1 cellular context compared by ENCODE assay signal in the genomic region with DNA sequence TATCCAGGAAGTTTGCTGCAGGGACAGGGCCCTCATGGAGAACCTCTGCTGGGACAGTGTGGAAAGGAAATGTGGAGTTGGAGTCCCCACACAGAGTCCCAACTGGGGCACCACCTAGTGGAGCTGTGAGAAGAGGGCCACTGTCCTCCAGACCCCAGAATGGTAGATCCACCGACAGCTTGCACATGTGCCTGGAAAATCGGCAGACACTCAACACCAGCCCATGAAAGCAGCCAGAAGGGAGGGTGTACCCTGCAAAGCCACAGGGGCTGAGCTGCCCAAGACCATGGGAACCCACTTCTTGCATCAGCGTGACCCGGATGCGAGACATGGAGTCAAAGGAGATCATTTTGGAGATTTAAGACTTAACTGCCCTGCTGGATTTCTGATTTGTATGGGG.
TF ChIP-seq lines count a peak whose summit lies in the region.
"Not testable (repeated sequence)": the region's sequence is repeated elsewhere in the genome, so short reads cannot be mapped to it uniquely, and the experiment has no call there.

No MANE protein-coding gene starts in this region.

TF ChIP-seq in HepG2, 621 proteins besides CTCF, POLR2A, EP300 and RAD21:
- TF ChIP-seq ZMYM3 (CRISPR knock-in tag; IDR thresholded peaks at IDR 0.05) (0 out of 2 replicates have a peak, but pooled peaks have one; percentile 22), MXI1 (IDR thresholded peaks at IDR 0.05; ENCODE audit: borderline replicate concordance, low read depth, low read length) (0 out of 3 replicates have a peak, but pooled peaks have one; percentile 20), LCORL (CRISPR knock-in tag; IDR thresholded peaks at IDR 0.05) (peak; percentile 61), STAG1 (CRISPR knock-in tag; IDR thresholded peaks at IDR 0.05) (peak; percentile 70), SOX6 (CRISPR knock-in tag; IDR thresholded peaks at IDR 0.05) (0 out of 2 replicates have a peak, but pooled peaks have one; percentile 54), SAP130 (CRISPR knock-in tag; IDR thresholded peaks at IDR 0.05; ENCODE audit: low read depth) (0 out of 2 replicates have a peak, but pooled peaks have one; percentile 16), SMC3 (IDR thresholded peaks at IDR 0.05; ENCODE audit: low read length) (peak; percentile 70), ZNF292 (CRISPR knock-in tag; IDR thresholded peaks at IDR 0.05; ENCODE audit: borderline replicate concordance, low read depth) (0 out of 2 replicates have a peak, but pooled peaks have one; percentile 42), PITX1 (CRISPR knock-in tag; IDR thresholded peaks at IDR 0.05) (peak; percentile 33; the same call in 1 of the 2 replicates), ARID4A (CRISPR knock-in tag; IDR thresholded peaks at IDR 0.05; ENCODE audit: borderline replicate concordance) (peak; percentile 58; the same call in 1 of the 2 replicates), ZNF414 (CRISPR knock-in tag; IDR thresholded peaks at IDR 0.05) (peak; percentile 72; the same call in 1 of the 2 replicates), MAX (IDR thresholded peaks at IDR 0.05) (0 out of 2 replicates have a peak, but pooled peaks have one; percentile 21), UBTF (CRISPR knock-in tag; IDR thresholded peaks at IDR 0.05) (peak; percentile 39), ZNF317 (CRISPR knock-in tag; IDR thresholded peaks at IDR 0.05) (peak; percentile 69), ZNF224 (CRISPR knock-in tag; IDR thresholded peaks at IDR 0.05) (0 out of 2 replicates have a peak, but pooled peaks have one; percentile 23), SALL1 (CRISPR knock-in tag; IDR thresholded peaks at IDR 0.05) (peak; percentile 31), POGZ (CRISPR knock-in tag; IDR thresholded peaks at IDR 0.05) (peak; percentile 55; the same call in 1 of the 2 replicates), MYC (CRISPR knock-in tag; IDR thresholded peaks at IDR 0.05; ENCODE audit: borderline replicate concordance) (peak; percentile 36; the same call in 1 of the 2 replicates), ZNF761 (CRISPR knock-in tag; conservative IDR thresholded peaks at IDR 0.05) (peak; percentile 87; the same call in 1 of the 2 replicates), THAP11 (CRISPR knock-in tag; IDR thresholded peaks at IDR 0.05) (0 out of 2 replicates have a peak, but pooled peaks have one; percentile 20), ZSCAN21 (CRISPR knock-in tag; IDR thresholded peaks at IDR 0.05; ENCODE audit: borderline replicate concordance) (0 out of 2 replicates have a peak, but pooled peaks have one; percentile 42), ZNF747 (CRISPR knock-in tag; IDR thresholded peaks at IDR 0.05; ENCODE audit: borderline replicate concordance) (peak; percentile 35; the same call in 1 of the 2 replicates), ZSCAN31 (CRISPR knock-in tag; IDR thresholded peaks at IDR 0.05; ENCODE audit: low read depth) (peak; percentile 66; the same call in 1 of the 2 replicates), ZNF788 (CRISPR knock-in tag; IDR thresholded peaks at IDR 0.05; ENCODE audit: borderline replicate concordance) (peak; percentile 30; the same call in 1 of the 2 replicates)
- TF ChIP-seq, protein P1, sequence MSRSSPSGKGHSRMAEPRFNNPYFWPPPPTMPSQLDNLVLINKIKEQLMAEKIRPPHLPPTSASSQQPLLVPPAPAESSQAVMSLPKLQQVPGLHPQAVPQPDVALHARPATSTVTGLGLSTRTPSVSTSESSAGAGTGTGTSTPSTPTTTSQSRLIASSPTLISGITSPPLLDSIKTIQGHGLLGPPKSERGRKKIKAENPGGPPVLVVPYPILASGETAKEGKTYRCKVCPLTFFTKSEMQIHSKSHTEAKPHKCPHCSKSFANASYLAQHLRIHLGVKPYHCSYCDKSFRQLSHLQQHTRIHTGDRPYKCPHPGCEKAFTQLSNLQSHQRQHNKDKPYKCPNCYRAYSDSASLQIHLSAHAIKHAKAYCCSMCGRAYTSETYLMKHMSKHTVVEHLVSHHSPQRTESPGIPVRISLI (CRISPR knock-in tag; IDR thresholded peaks at IDR 0.05; ENCODE audit: borderline replicate concordance), result 0 out of 2 replicates have a peak, but pooled peaks have one; percentile 13
- TF ChIP-seq LCORL, SOX6 (IDR thresholded peaks at IDR 0.05): not testable (repeated sequence)
- TF ChIP-seq, protein P2, sequence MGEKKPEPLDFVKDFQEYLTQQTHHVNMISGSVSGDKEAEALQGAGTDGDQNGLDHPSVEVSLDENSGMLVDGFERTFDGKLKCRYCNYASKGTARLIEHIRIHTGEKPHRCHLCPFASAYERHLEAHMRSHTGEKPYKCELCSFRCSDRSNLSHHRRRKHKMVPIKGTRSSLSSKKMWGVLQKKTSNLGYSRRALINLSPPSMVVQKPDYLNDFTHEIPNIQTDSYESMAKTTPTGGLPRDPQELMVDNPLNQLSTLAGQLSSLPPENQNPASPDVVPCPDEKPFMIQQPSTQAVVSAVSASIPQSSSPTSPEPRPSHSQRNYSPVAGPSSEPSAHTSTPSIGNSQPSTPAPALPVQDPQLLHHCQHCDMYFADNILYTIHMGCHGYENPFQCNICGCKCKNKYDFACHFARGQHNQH (CRISPR knock-in tag; IDR thresholded peaks at IDR 0.05), result peak; percentile 51; the same call in 1 of the 2 replicates
- TF ChIP-seq, protein P3, sequence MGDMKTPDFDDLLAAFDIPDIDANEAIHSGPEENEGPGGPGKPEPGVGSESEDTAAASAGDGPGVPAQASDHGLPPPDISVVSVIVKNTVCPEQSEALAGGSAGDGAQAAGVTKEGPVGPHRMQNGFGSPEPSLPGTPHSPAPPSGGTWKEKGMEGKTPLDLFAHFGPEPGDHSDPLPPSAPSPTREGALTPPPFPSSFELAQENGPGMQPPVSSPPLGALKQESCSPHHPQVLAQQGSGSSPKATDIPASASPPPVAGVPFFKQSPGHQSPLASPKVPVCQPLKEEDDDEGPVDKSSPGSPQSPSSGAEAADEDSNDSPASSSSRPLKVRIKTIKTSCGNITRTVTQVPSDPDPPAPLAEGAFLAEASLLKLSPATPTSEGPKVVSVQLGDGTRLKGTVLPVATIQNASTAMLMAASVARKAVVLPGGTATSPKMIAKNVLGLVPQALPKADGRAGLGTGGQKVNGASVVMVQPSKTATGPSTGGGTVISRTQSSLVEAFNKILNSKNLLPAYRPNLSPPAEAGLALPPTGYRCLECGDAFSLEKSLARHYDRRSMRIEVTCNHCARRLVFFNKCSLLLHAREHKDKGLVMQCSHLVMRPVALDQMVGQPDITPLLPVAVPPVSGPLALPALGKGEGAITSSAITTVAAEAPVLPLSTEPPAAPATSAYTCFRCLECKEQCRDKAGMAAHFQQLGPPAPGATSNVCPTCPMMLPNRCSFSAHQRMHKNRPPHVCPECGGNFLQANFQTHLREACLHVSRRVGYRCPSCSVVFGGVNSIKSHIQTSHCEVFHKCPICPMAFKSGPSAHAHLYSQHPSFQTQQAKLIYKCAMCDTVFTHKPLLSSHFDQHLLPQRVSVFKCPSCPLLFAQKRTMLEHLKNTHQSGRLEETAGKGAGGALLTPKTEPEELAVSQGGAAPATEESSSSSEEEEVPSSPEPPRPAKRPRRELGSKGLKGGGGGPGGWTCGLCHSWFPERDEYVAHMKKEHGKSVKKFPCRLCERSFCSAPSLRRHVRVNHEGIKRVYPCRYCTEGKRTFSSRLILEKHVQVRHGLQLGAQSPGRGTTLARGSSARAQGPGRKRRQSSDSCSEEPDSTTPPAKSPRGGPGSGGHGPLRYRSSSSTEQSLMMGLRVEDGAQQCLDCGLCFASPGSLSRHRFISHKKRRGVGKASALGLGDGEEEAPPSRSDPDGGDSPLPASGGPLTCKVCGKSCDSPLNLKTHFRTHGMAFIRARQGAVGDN (CRISPR knock-in tag; IDR thresholded peaks at IDR 0.05), result peak; percentile 48
- TF ChIP-seq, protein P4, sequence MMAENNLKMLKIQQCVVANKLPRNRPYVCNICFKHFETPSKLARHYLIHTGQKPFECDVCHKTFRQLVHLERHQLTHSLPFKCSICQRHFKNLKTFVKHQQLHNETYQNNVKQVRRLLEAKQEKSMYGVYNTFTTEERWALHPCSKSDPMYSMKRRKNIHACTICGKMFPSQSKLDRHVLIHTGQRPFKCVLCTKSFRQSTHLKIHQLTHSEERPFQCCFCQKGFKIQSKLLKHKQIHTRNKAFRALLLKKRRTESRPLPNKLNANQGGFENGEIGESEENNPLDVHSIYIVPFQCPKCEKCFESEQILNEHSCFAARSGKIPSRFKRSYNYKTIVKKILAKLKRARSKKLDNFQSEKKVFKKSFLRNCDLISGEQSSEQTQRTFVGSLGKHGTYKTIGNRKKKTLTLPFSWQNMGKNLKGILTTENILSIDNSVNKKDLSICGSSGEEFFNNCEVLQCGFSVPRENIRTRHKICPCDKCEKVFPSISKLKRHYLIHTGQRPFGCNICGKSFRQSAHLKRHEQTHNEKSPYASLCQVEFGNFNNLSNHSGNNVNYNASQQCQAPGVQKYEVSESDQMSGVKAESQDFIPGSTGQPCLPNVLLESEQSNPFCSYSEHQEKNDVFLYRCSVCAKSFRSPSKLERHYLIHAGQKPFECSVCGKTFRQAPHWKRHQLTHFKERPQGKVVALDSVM (CRISPR knock-in tag; IDR thresholded peaks at IDR 0.05), result 0 out of 2 replicates have a peak, but pooled peaks have one; percentile 16
- TF ChIP-seq, protein P5, sequence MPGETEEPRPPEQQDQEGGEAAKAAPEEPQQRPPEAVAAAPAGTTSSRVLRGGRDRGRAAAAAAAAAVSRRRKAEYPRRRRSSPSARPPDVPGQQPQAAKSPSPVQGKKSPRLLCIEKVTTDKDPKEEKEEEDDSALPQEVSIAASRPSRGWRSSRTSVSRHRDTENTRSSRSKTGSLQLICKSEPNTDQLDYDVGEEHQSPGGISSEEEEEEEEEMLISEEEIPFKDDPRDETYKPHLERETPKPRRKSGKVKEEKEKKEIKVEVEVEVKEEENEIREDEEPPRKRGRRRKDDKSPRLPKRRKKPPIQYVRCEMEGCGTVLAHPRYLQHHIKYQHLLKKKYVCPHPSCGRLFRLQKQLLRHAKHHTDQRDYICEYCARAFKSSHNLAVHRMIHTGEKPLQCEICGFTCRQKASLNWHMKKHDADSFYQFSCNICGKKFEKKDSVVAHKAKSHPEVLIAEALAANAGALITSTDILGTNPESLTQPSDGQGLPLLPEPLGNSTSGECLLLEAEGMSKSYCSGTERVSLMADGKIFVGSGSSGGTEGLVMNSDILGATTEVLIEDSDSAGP (CRISPR knock-in tag; IDR thresholded peaks at IDR 0.05; ENCODE audit: borderline replicate concordance), result peak; percentile 41; the same call in 1 of the 2 replicates
TF ChIP-seq in HepG2: peak in this region for 29; not testable (repeated sequence) for 592.
